Comparison of ENCODE assay signal across 20 cellular contexts in genomic region chr9:130884111-130884531, GRCh38. TPM values are rescaled to one million over a fixed set of nuclear protein-coding genes. Genes with fewer than 3 reads are reported as not detected.
A peak's percentile ranks its signal among the peaks of the same experiment; 100 is the strongest.
DNase-seq lines count a peak whose midpoint lies in the region; ATAC-seq and TF ChIP-seq lines count a peak whose summit lies in the region.
"Had no signal": no experiment of that assay in that cellular context is flagged by ENCODE, and none has a peak within 500 bp of the region (broad histone marks: within the 10 kb centered on the region; RNA-seq: fewer than 3 reads in every experiment).

No MANE protein-coding gene starts in this region.

- H2AK5ac ChIP-seq in neuronal stem cell (ENCODE audit: low read depth, low read length) = no peak overlapping the region

- no peaks in the 10 kb centered on the region for H3F3A ChIP-seq in GM23338 (replicated peaks; ENCODE audit: low read depth)

- H3K4me1 ChIP-seq in GM23338 (ENCODE audit: insufficient read depth) (no peaks in the 10 kb centered on the region), neuronal stem cell (ENCODE audit: control insufficient read depth in 2 of 2, insufficient read depth in 1 of 2, low read depth in 1 of 2, low read length in 2 of 2) (peaks cover 0 to 8% of the 10 kb centered on the region in 2 donors), sigmoid colon (peaks cover 0 to 41% (median 37%) of the 10 kb centered on the region in 4 donors)
- H3K4me1 ChIP-seq: A549, BE2C, HAP-1 had no signal

- H3K9ac ChIP-seq in neuronal stem cell (ENCODE audit: low read depth, low read length, poor library complexity) = no peak overlapping the region
- H3K9ac ChIP-seq: SK-N-SH had no signal

- DNase-seq in GM23338 (ENCODE audit: low spot score) (no peak), WTC11 (ENCODE audit: low spot score) (no peak), neuronal stem cell (ENCODE audit: low spot score) (no peak), sigmoid colon (no peak), KG1 (lab: John Stamatoyannopoulos, UW) (no peak), 8988T (no peak), T-cell (no peak)
- DNase-seq: BE2C, DMS79, MM.1S, NCI-H1048, NCI-H1417 treated with DMSO at 0.1 percent for 48 hours, NCI-H187, NCI-H446, NCI-H526, OCI-M1, SIG-M5, SK-N-SH had no signal

- H3K36me3 ChIP-seq in GM23338 (ENCODE audit: insufficient read depth) (peaks cover 50% of the 10 kb centered on the region), neuronal stem cell (replicated peaks in 1 of 2; ENCODE audit: control insufficient read depth in 2 of 2, insufficient read depth in 2 of 2, low read length in 2 of 2) (peaks cover 73 to 98% of the 10 kb centered on the region in 2 donors), sigmoid colon (peaks cover 71 to 100% (median 92%) of the 10 kb centered on the region in 4 donors)
- H3K36me3 ChIP-seq: HAP-1 had no signal

- no CpG with 5 or more reads among the region's 25 CpGs for WGBS in neuronal stem cell (ENCODE audit: extremely low coverage in 2 of 2, insufficient read length in 2 of 2, insufficient replicate concordance in 1 of 2), 2 donors
- 92% methylated on average over 25 of the region's 25 CpGs for WGBS in sigmoid colon, 2 donors

- intact Hi-C loops in sigmoid colon (cut with DNase I) = loop anchor here (10.0 kb wide), 1 partner anchor 161 kb away; no protein-coding TSS in a partner anchor

- H3K27ac Mint-ChIP-seq in GM23338 (peak overlapping the region; percentile 84; the same call in 1 of the 2 replicates), WTC11 (peak overlapping the region; percentile 73; the same call in 1 of the 2 replicates), T-cell (no peak overlapping the region)

- TF ChIP-seq EP300 in sigmoid colon (IDR thresholded peaks at IDR 0.05) = no peak

- no peak overlapping the region for H3K4me3 Mint-ChIP-seq in GM23338
- no peak overlapping the region for H3K4me3 Mint-ChIP-seq in WTC11
- no peak overlapping the region for H3K4me3 Mint-ChIP-seq in T-cell

- no peak overlapping the region for H2AFZ ChIP-seq in GM23338
- no peak overlapping the region for H2AFZ ChIP-seq in neuronal stem cell (ENCODE audit: low read length)

- no peak overlapping the region for H3K4me2 ChIP-seq in GM23338
- no peak overlapping the region for H3K4me2 ChIP-seq in neuronal stem cell (ENCODE audit: insufficient read depth, low read length, poor library complexity, severe bottlenecking)
- H3K4me2 ChIP-seq: A549, SK-N-SH had no signal

- H3K27me3 Mint-ChIP-seq in GM23338 (ENCODE audit: insufficient read depth, low read depth, poor library complexity) (peaks cover 6% of the 10 kb centered on the region), WTC11 (ENCODE audit: low read depth) (no peaks in the 10 kb centered on the region), T-cell (no peaks in the 10 kb centered on the region)

- CTCF ChIA-PET in WTC11 (lab: Charles Lee) = interaction anchor here (1.5 to 4.3 kb wide), 4 partner anchors 17 to 183 kb away, joined by 3 to 24 read pairs (median 9); no protein-coding TSS in a partner anchor
- CTCF ChIA-PET in T-cell (lab: Charles Lee) = no interaction called here

- ATAC-seq in GM23338 = no peak
- ATAC-seq in WTC11 = no peak
- no peak for ATAC-seq in T-cell (replicated peaks in 1 of 4)

- H3K9me2 ChIP-seq in GM23338 (ENCODE audit: insufficient read depth) = no peaks in the 10 kb centered on the region
- H3K9me2 ChIP-seq: SK-N-SH had no signal

- H3K4me1 Mint-ChIP-seq in GM23338 (peaks cover 7% of the 10 kb centered on the region; the same call in 1 of the 3 replicates), WTC11 (peaks cover 10% of the 10 kb centered on the region), T-cell (no peaks in the 10 kb centered on the region)

- no peaks in the 10 kb centered on the region for H3K27me3 ChIP-seq in GM23338 (ENCODE audit: insufficient read depth)
- H3K27me3 ChIP-seq in neuronal stem cell (ENCODE audit: control insufficient read depth in 3 of 3, insufficient read depth in 3 of 3, low read depth in 1 of 3, low read length in 3 of 3) = no peaks in the 10 kb centered on the region
- no peaks in the 10 kb centered on the region for H3K27me3 ChIP-seq in sigmoid colon
- H3K27me3 ChIP-seq: BE2C had no signal

- peak overlapping the region; percentile 62 for H2BK5ac ChIP-seq in neuronal stem cell (ENCODE audit: low read length)

- no peak overlapping the region for H4K8ac ChIP-seq in neuronal stem cell (ENCODE audit: low read depth, low read length)

- POLR2A ChIA-PET in WTC11 (lab: Charles Lee) = no interaction called here
- POLR2A ChIA-PET in T-cell (lab: Charles Lee) = no interaction called here

- H2BK15ac ChIP-seq in neuronal stem cell (ENCODE audit: low read length) = no peak overlapping the region

- no peaks in the 10 kb centered on the region for H3K79me2 ChIP-seq in GM23338 (replicated peaks; ENCODE audit: insufficient read depth)

- H3K4me3 ChIP-seq in GM23338 (no peak overlapping the region), neuronal stem cell (ENCODE audit: low read length in 2 of 2) (no peak overlapping the region), sigmoid colon (no peak overlapping the region)
- H3K4me3 ChIP-seq: A549, HAP-1 had no signal

- H3K9me3 ChIP-seq in neuronal stem cell (replicated peaks in 1 of 2; ENCODE audit: control insufficient read depth in 2 of 2, insufficient read depth in 1 of 2, low read depth in 1 of 2, low read length in 2 of 2) (no peaks in the 10 kb centered on the region), sigmoid colon (no peaks in the 10 kb centered on the region)
- H3K9me3 ChIP-seq: A549, BE2C, HAP-1, SK-N-SH had no signal

- no peak overlapping the region for H3K4ac ChIP-seq in neuronal stem cell (ENCODE audit: low read length)

- H4K91ac ChIP-seq in neuronal stem cell (ENCODE audit: low read depth, low read length, poor library complexity) = no peak overlapping the region

- H3K23ac ChIP-seq in neuronal stem cell (ENCODE audit: low read depth, low read length, poor library complexity) = peak overlapping the region; percentile 75

- no peak overlapping the region for H3K18ac ChIP-seq in neuronal stem cell (ENCODE audit: low read length)

- peaks cover 5% of the 10 kb centered on the region for H3K79me1 ChIP-seq in neuronal stem cell (ENCODE audit: low read depth, low read length)

- peak overlapping the region; percentile 31 for H3K14ac ChIP-seq in neuronal stem cell (ENCODE audit: low read length)

- no peak overlapping the region for H2BK12ac ChIP-seq in neuronal stem cell (ENCODE audit: low read length)

- no peaks in the 10 kb centered on the region for H3K9me3 Mint-ChIP-seq in GM23338
- H3K9me3 Mint-ChIP-seq in WTC11 = no peaks in the 10 kb centered on the region
- H3K9me3 Mint-ChIP-seq in T-cell = no peaks in the 10 kb centered on the region

- 0 out of 2 replicates have a peak, but pooled peaks cover 6% of the 10 kb centered on the region for H4K20me1 ChIP-seq in GM23338 (replicated peaks; ENCODE audit: insufficient read depth)

- H2BK120ac ChIP-seq in neuronal stem cell (ENCODE audit: low read depth, low read length) = no peak overlapping the region

- H3K36me3 Mint-ChIP-seq in GM23338 (ENCODE audit: low read depth) (peaks cover 76% of the 10 kb centered on the region), WTC11 (peaks cover 63% of the 10 kb centered on the region), T-cell (peaks cover 50% of the 10 kb centered on the region)

- TF ChIP-seq POLR2A in sigmoid colon (IDR thresholded peaks at IDR 0.05) = no peak

- H3K27ac ChIP-seq in GM23338 (ENCODE audit: low read depth) (peak overlapping the region; percentile 19; the same call in 1 of the 2 replicates), neuronal stem cell (replicated peaks; ENCODE audit: low read length) (no peak overlapping the region), sigmoid colon (peak overlapping the region in 3 of 4 donors; percentile 66 to 76 (median 74))
- H3K27ac ChIP-seq: A549 had no signal

- TF ChIP-seq CTCF in GM23338 (conservative IDR thresholded peaks at IDR 0.05; ENCODE audit: low read depth in 2 of 2) = no peak
- TF ChIP-seq CTCF in WTC11 (IDR thresholded peaks at IDR 0.05) = no peak
- no peak for TF ChIP-seq CTCF in sigmoid colon (IDR thresholded peaks at IDR 0.05)

TF ChIP-seq in WTC11, 78 proteins besides CTCF, POLR2A, EP300 and RAD21 (continues in another document):
- TF ChIP-seq ZNF138 (CRISPR knock-in tag; conservative IDR thresholded peaks at IDR 0.05) (no peak), JUN (CRISPR knock-in tag; IDR thresholded peaks at IDR 0.05) (no peak)

RNA-seq across cellular contexts. Expression of gene QRFP, which starts 12.5 kb away (rescaled TPM):
- not detected in 2 replicates for total RNA-seq in GM23338 (2014; rRNA removed; shearing (Covaris generic))
- polyA plus RNA-seq in GM23338 (2016; fragmentation: Nextera tagmentation; extraction: Ambion mirVana) = not detected in 2 replicates
- not detected in 3 replicates for total RNA-seq in WTC11 (2021)
- not detected for polyA plus RNA-seq in neuronal stem cell (2013, experiment 1 of 2)
- polyA plus RNA-seq in neuronal stem cell (2013, experiment 2 of 2) = not detected
- total RNA-seq in sigmoid colon = not detected
- polyA plus RNA-seq in sigmoid colon = under 1 TPM in 1 of 3 donors, not detected in 2; 0.20 TPM
- not detected for total RNA-seq in T-cell
- polyA plus RNA-seq: A549, SK-N-SH had no signal

RNA-seq across cellular contexts. Expression of gene ABL1, which starts 49.1 kb away (rescaled TPM):
- 80.4 and 85.1 TPM in 2 replicates for total RNA-seq in GM23338 (2014; rRNA removed; shearing (Covaris generic))
- 20.7 and 23.4 TPM in 2 replicates for polyA plus RNA-seq in GM23338 (2016; fragmentation: Nextera tagmentation; extraction: Ambion mirVana)
- total RNA-seq in WTC11 (2021) = 87.5 to 104 TPM (median 89.1 TPM) in 3 replicates
- 50.4 TPM for polyA plus RNA-seq in neuronal stem cell (2013, experiment 1 of 2)
- polyA plus RNA-seq in neuronal stem cell (2013, experiment 2 of 2) = 51.5 TPM
- 100 to 1,000 TPM in 2 of 4 donors, 10 to 100 TPM in 2; 69.6 to 127 (median 101) TPM for total RNA-seq in sigmoid colon
- polyA plus RNA-seq in sigmoid colon = 10 to 100 TPM; 24.5 to 50.0 (median 31.8) TPM
- 10 to 100 TPM; 33.3 to 40.0 (median 37.7) TPM for total RNA-seq in T-cell

RNA-seq across cellular contexts. Expression of gene FIBCD1, which starts 54.9 kb away (rescaled TPM):
- 4.4 and 15.5 TPM in 2 replicates for total RNA-seq in GM23338 (2014; rRNA removed; shearing (Covaris generic))
- polyA plus RNA-seq in GM23338 (2016; fragmentation: Nextera tagmentation; extraction: Ambion mirVana) (5.6 and 9.0 TPM in 2 replicates), sigmoid colon (10 to 100 TPM in 2 of 3 donors, 1 to 10 TPM in 1; 9.6 to 11.9 (median 11.6) TPM)
- total RNA-seq in WTC11 (2021) (6.6 to 9.1 TPM (median 8.8 TPM) in 3 replicates), sigmoid colon (under 1 TPM in 1 of 4 donors, not detected in 3; 0.36 TPM), T-cell (not detected)
- polyA plus RNA-seq in neuronal stem cell (2013, experiment 1 of 2) = 0.82 TPM
- polyA plus RNA-seq in neuronal stem cell (2013, experiment 2 of 2) = 0.89 TPM

Comparison
In these comparisons a context has a peak if more than half of its experiments do, and no peak if none do; other contexts are left out.
1. H3K27ac Mint-ChIP-seq: peak in GM23338 (single experiment) and WTC11 (single experiment); none in T-cell (0 of 2).